23 cellular contexts compared by ENCODE assay signal in genomic region chr19:40862785-40863184, GRCh38. TPM values are rescaled to one million over a fixed set of nuclear protein-coding genes. Genes with fewer than 3 reads are reported as not detected.
DNase-seq lines count a peak whose midpoint lies in the region; ATAC-seq and TF ChIP-seq lines count a peak whose summit lies in the region.
"Had no signal": no experiment of that assay in that cellular context is flagged by ENCODE, and none has a peak within 500 bp of the region (broad histone marks: within the 10 kb centered on the region; RNA-seq: fewer than 3 reads in every experiment).

No MANE protein-coding gene starts in this region.

- DNase-seq in ELF-1 (ENCODE audit: low read depth, low spot score): peak; percentile 2
- peak; percentile 47 for DNase-seq in KBM-7
- peak; percentile 27 for DNase-seq in epidermal melanocyte (ENCODE audit: insufficient read length, low spot score)
- DNase-seq in sciatic nerve (ENCODE audit: low spot score): no peak
- DNase-seq in NCI-H526 treated with DMSO at 0.1 percent for 48 hours (lab: John Stamatoyannopoulos, UW): no peak
- no peak for DNase-seq in ureter (ENCODE audit: low spot score)
- no peak for DNase-seq in GM23338 (ENCODE audit: low spot score)
- no peak for DNase-seq in middle frontal gyrus (ENCODE audit: extremely low spot score, low spot score)
- DNase-seq: activated CD4-positive, alpha-beta T cell treated with anti-CD3 and anti-CD28 coated beads for 48 hours; activated naive CD4-positive, alpha-beta T cell treated with anti-CD3 and anti-CD28 coated beads, Interleukin-2, amount 10 ng/mL, durations not matched to agents 7 days and 5 days; hippocampal formation; left cardiac atrium; NCI-H2081; NCI-H524 treated with DMSO at 0.1 percent for 48 hours; occipital lobe; sigmoid colon; stimulated activated CD4-positive, alpha-beta T cell treated with anti-CD3 and anti-CD28 coated beads, Interleukin-2, amount 100 ng/mL, for 48 hours had no signal

- H3K36me3 Mint-ChIP-seq in GM23338 (ENCODE audit: low read depth): no peaks in the 10 kb centered on the region
- H3K36me3 Mint-ChIP-seq: activated naive CD4-positive, alpha-beta T cell treated with anti-CD3 and anti-CD28 coated beads, Interleukin-2, amount 10 ng/mL, durations not matched to agents 7 days and 5 days had no signal

- no peak overlapping the region for H3K27ac Mint-ChIP-seq in GM23338
- H3K27ac Mint-ChIP-seq: activated naive CD4-positive, alpha-beta T cell treated with anti-CD3 and anti-CD28 coated beads, Interleukin-2, amount 10 ng/mL, durations not matched to agents 7 days and 5 days had no signal

- no peak overlapping the region for H3K4me3 Mint-ChIP-seq in GM23338
- H3K4me3 Mint-ChIP-seq: activated naive CD4-positive, alpha-beta T cell treated with anti-CD3 and anti-CD28 coated beads, Interleukin-2, amount 10 ng/mL, durations not matched to agents 7 days and 5 days had no signal

- H3K4me1 Mint-ChIP-seq in GM23338: no peaks in the 10 kb centered on the region
- H3K4me1 Mint-ChIP-seq: activated naive CD4-positive, alpha-beta T cell treated with anti-CD3 and anti-CD28 coated beads, Interleukin-2, amount 10 ng/mL, durations not matched to agents 7 days and 5 days had no signal

- no peaks in the 10 kb centered on the region for H3K9me3 Mint-ChIP-seq in GM23338
- H3K9me3 Mint-ChIP-seq: activated naive CD4-positive, alpha-beta T cell treated with anti-CD3 and anti-CD28 coated beads, Interleukin-2, amount 10 ng/mL, durations not matched to agents 7 days and 5 days had no signal

- in situ Hi-C loops in KBM-7 (cut with MboI; ENCODE audit: low pct_unique_long_range_greater_than_20kb, low sequenced_read_pairs): no loop called here

- ATAC-seq in sciatic nerve: peak; percentile 26
- ATAC-seq in GM23338: no peak
- ATAC-seq: GM12878, Panc1 had no signal

- no peak overlapping the region for H3K4me3 ChIP-seq in GM23338
- H3K4me3 ChIP-seq: coronary artery, GM12878, sigmoid colon, thoracic aorta had no signal

- H3K79me2 ChIP-seq in GM23338 (replicated peaks; ENCODE audit: insufficient read depth): no peaks in the 10 kb centered on the region

- H3K4me2 ChIP-seq in GM23338: no peak overlapping the region

- no peaks in the 10 kb centered on the region for H3K36me3 ChIP-seq in GM23338 (ENCODE audit: insufficient read depth)
- H3K36me3 ChIP-seq: sigmoid colon, thoracic aorta had no signal

- peaks cover 1% of the 10 kb centered on the region for H3K27me3 Mint-ChIP-seq in GM23338 (ENCODE audit: insufficient read depth, low read depth, poor library complexity)

- no peaks in the 10 kb centered on the region for H3K9me2 ChIP-seq in GM23338 (ENCODE audit: insufficient read depth)

- no peak overlapping the region for H2AFZ ChIP-seq in GM23338

- no peaks in the 10 kb centered on the region for H3K27me3 ChIP-seq in GM23338 (ENCODE audit: insufficient read depth)
- H3K27me3 ChIP-seq: sigmoid colon had no signal

- no peaks in the 10 kb centered on the region for H4K20me1 ChIP-seq in GM23338 (replicated peaks; ENCODE audit: insufficient read depth)

- H3K27ac ChIP-seq in GM23338 (ENCODE audit: low read depth): no peak overlapping the region
- H3K27ac ChIP-seq: C4-2B, coronary artery, sigmoid colon, thoracic aorta had no signal

- intact Hi-C loops in sciatic nerve (cut with DNase I): no loop called here

- H3F3A ChIP-seq in GM23338 (replicated peaks; ENCODE audit: low read depth): no peaks in the 10 kb centered on the region

- TF ChIP-seq CTCF in GM23338 (conservative IDR thresholded peaks at IDR 0.05; ENCODE audit: low read depth in 2 of 2): no peak; a peak in 1 of 4 replicates

- no peaks in the 10 kb centered on the region for H3K4me1 ChIP-seq in GM23338 (ENCODE audit: insufficient read depth)
- H3K4me1 ChIP-seq: sigmoid colon had no signal

TF ChIP-seq in GM23338, 12 proteins besides CTCF, POLR2A, EP300 and RAD21 (continues in another document):
- TF ChIP-seq STAT1 (IDR thresholded peaks at IDR 0.05; ENCODE audit: unreplicated experiment): no peak
- TF ChIP-seq NANOG (IDR thresholded peaks at IDR 0.05; ENCODE audit: borderline replicate concordance): no peak
- no peak for TF ChIP-seq CREB1 (CRISPR knock-in tag; IDR thresholded peaks at IDR 0.05; ENCODE audit: low read depth)
- TF ChIP-seq ETS1 (IDR thresholded peaks at IDR 0.05): no peak
- TF ChIP-seq JUNB (IDR thresholded peaks at IDR 0.05; ENCODE audit: unreplicated experiment): no peak
- no peak for TF ChIP-seq POLR2AphosphoS5 (IDR thresholded peaks at IDR 0.05; ENCODE audit: low read depth)
- no peak for TF ChIP-seq EZH2phosphoT487 (IDR thresholded peaks at IDR 0.05; ENCODE audit: unreplicated experiment)
- no peak for TF ChIP-seq ZNF462 (CRISPR knock-in tag; IDR thresholded peaks at IDR 0.05)
- TF ChIP-seq ZNF331 (CRISPR knock-in tag; IDR thresholded peaks at IDR 0.05; ENCODE audit: low read depth): no peak

RNA-seq across cellular contexts. Expression of gene CYP2A6, which starts 12.5 kb away (rescaled TPM):
- total RNA-seq in sciatic nerve (not detected), ureter (not detected)
- total RNA-seq in GM23338 (2014; rRNA removed; shearing (Covaris generic)): not detected in 2 replicates
- polyA plus RNA-seq in GM23338 (2016; fragmentation: Nextera tagmentation; extraction: Ambion mirVana): 0.39 TPM in 1 of 2 replicates, not detected in the other
- total RNA-seq: epithelial cell of proximal tubule, left cardiac atrium, occipital lobe, thoracic aorta had no signal
- polyA plus RNA-seq: GM12878, sigmoid colon had no signal

RNA-seq across cellular contexts. Expression of gene CYP2A7, which starts 19.2 kb away (rescaled TPM):
- total RNA-seq in sciatic nerve (not detected), ureter (not detected)
- 4.8 TPM in 1 of 2 replicates, not detected in the other for total RNA-seq in GM23338 (2014; rRNA removed; shearing (Covaris generic))
- polyA plus RNA-seq in GM23338 (2016; fragmentation: Nextera tagmentation; extraction: Ambion mirVana): not detected in 2 replicates
- total RNA-seq: epithelial cell of proximal tubule, GM12878, left cardiac atrium, thoracic aorta had no signal
- polyA plus RNA-seq: GM12878, sigmoid colon had no signal

Comparison
In these comparisons a context has a peak if more than half of its experiments do, and no peak if none do; other contexts are left out.
1. DNase-seq: peak in ELF-1 (single experiment), KBM-7 (single experiment) and epidermal melanocyte (single experiment); none in sciatic nerve (single experiment), NCI-H526 treated with DMSO at 0.1 percent for 48 hours (single experiment), ureter (single experiment), GM23338 (single experiment) and middle frontal gyrus (single experiment).